Comparison of ENCODE assay signal across 36 cellular contexts in the genomic region with DNA sequence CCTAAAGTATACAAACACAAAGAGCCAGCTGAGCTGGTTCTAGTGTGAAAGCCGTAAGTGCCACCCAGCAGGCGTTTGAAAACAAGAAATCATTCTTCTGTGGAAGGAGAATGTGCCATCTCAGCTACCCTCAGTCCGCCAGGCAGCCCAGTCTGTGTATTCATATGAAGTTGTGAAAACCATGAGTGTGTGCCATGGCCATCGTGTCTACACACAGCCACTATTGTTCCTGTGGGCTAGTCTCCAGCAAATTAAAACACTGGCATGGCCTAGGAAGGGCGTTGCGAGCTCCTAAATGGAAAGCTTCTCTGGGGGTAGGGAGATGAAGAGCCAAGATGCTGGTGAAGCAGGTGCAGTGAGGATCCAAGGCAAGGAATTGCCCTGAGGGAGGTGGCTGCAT. TPM values are rescaled to one million over a fixed set of nuclear protein-coding genes. Genes with fewer than 3 reads are reported as not detected.
DNase-seq lines count a peak whose midpoint lies in the region; ATAC-seq, FAIRE-seq and TF ChIP-seq lines count a peak whose summit lies in the region.
"Had no signal": no experiment of that assay in that cellular context is flagged by ENCODE, and none has a peak within 500 bp of the region (broad histone marks: within the 10 kb centered on the region; RNA-seq: fewer than 3 reads in every experiment).

No MANE protein-coding gene starts in this region.

- 0 out of 2 replicates have a peak, but pooled peaks have one; percentile 21 for TF ChIP-seq POLR2A in GM12878 (IDR thresholded peaks at IDR 0.05; ENCODE audit: low read depth, low read length)

- CTCF ChIA-PET in GM12878 (lab: Yijun Ruan, JAX): interaction anchor here (0.7 to 1.8 kb wide), 3 partner anchors 9 to 60 kb away, joined by 3 to 7 read pairs (median 6); no protein-coding TSS in a partner anchor

- H3K79me2 ChIP-seq in GM12878 (ENCODE audit: control insufficient read depth, insufficient read depth, low read length): no peaks in the 10 kb centered on the region

- H2AFZ ChIP-seq in GM12878 (ENCODE audit: control insufficient read depth, low read depth, low read length): no peak overlapping the region
- H2AFZ ChIP-seq: PC-9 had no signal

- H3K4me1 ChIP-seq in GM12878 (ENCODE audit: control insufficient read depth, insufficient read depth, low read length) (no peaks in the 10 kb centered on the region), mucosa of descending colon (ENCODE audit: low read depth) (peaks cover 13% of the 10 kb centered on the region)
- H3K4me1 ChIP-seq: colonic mucosa had no signal

- in situ Hi-C loops in GM12878 (cut with MboI): no loop called here

- no peak for TF ChIP-seq CTCF in GM12878 (IDR thresholded peaks at IDR 0.05 in 2 of 3, conservative IDR thresholded peaks at IDR 0.05 in 1 of 3; ENCODE audit: control insufficient read depth in 2 of 3, extremely low read depth in 1 of 3, insufficient read depth in 1 of 3, low read depth in 3 of 3, low read length in 3 of 3)
- no peak for TF ChIP-seq CTCF in mucosa of descending colon (IDR thresholded peaks at IDR 0.05)

- intact Hi-C loops in GM12878 (cut with micrococcal nuclease; ENCODE audit: unreplicated experiment): no loop called here
- intact Hi-C loops in sciatic nerve (cut with DNase I): no loop called here
- intact Hi-C loops in mucosa of descending colon (cut with DNase I, micrococcal nuclease): no loop called here

- no peak overlapping the region for H3K27ac ChIP-seq in GM12878 (ENCODE audit: control insufficient read depth, insufficient read depth)
- H3K27ac ChIP-seq: colonic mucosa, left lung, ovary, PC-9, VCaP had no signal

- no peak for FAIRE-seq in GM12878 (lab: Jason Lieb, UNC)
- FAIRE-seq: A204.1, bronchial epithelial cell had no signal

- peak; percentile 90 for DNase-seq in Ammon's horn (ENCODE audit: low spot score)
- DNase-seq in GM12878 (ENCODE audit: low read depth, low spot score): no peak
- DNase-seq in inferior parietal cortex (ENCODE audit: extremely low spot score): peak; percentile 78
- peak; percentile 60 for DNase-seq in sciatic nerve (ENCODE audit: low spot score)
- DNase-seq in NCI-H2227 treated with DMSO at 0.1 percent for 48 hours (lab: John Stamatoyannopoulos, UW): no peak
- no peak for DNase-seq in activated CD4-positive, alpha-beta T cell treated with anti-CD3 and anti-CD28 coated beads for 1 hour
- DNase-seq in mucosa of descending colon: no peak
- DNase-seq: activated CD4-positive, alpha-beta T cell treated with anti-CD3 and anti-CD28 coated beads for 48 hours; activated CD8-positive, alpha-beta memory T cell treated with anti-CD3 and anti-CD28 coated beads for 24 hours; activated gamma-delta T cell treated with Interleukin-2 at 50 U/mL for 16 hours; activated T-cell treated with anti-CD3 and anti-CD28 coated beads, Interleukin-2, amount 50 U/mL, for 1 hour; adrenal gland; CD8-positive, alpha-beta T cell; colonic mucosa; H9; left lung; naive thymus-derived CD4-positive, alpha-beta T cell; NCI-H1105 treated with DMSO at 0.1 percent for 48 hours; NCI-H2029; NCI-H526; NK-92 treated with Interleukin-12 subunit alpha and Interleukin-12 subunit beta, amount 100 ng/mL, for 24 hours; ovary; PC-9; T-helper 9 cell had no signal

- RAD21 ChIA-PET in GM12878 (lab: Charles Lee; ENCODE audit: unreplicated experiment): no interaction called here

- 86% methylated on average over 6 of the region's 6 CpGs for WGBS in GM12878 (ENCODE audit: insufficient coverage, insufficient replicate concordance, low lambda C conversion rate, missing lambda C conversion rate)

- H3K4me3 ChIP-seq in GM12878 (no peak overlapping the region), mucosa of descending colon (no peak overlapping the region)
- H3K4me3 ChIP-seq: adrenal gland, colonic mucosa, left lung, ovary, PC-9, right atrium auricular region had no signal

- no TSS peak for BruUV-seq in GM12878 (replicated peaks; lab: Mats Ljungman, UMichigan)

- H3K9me3 ChIP-seq in GM12878 (replicated peaks; ENCODE audit: control insufficient read depth, insufficient read depth, low read length): no peaks in the 10 kb centered on the region
- H3K9me3 ChIP-seq in mucosa of descending colon: no peaks in the 10 kb centered on the region
- H3K9me3 ChIP-seq: adrenal gland, colonic mucosa, left lung, ovary, right atrium auricular region had no signal

- H3K27me3 ChIP-seq in GM12878 (replicated peaks in 1 of 2; ENCODE audit: control insufficient read depth in 2 of 2, insufficient read depth in 2 of 2, low read length in 1 of 2): no peaks in the 10 kb centered on the region
- H3K27me3 ChIP-seq: adrenal gland, colonic mucosa, left lung, ovary, right atrium auricular region had no signal

- H4K20me1 ChIP-seq in GM12878 (ENCODE audit: control insufficient read depth, insufficient read depth): no peaks in the 10 kb centered on the region

- H3K36me3 ChIP-seq in GM12878 (ENCODE audit: control insufficient read depth in 2 of 2, insufficient read depth in 2 of 2, low read length in 1 of 2) (peaks cover 6 to 7% of the 10 kb centered on the region in 2 experiments), mucosa of descending colon (ENCODE audit: low read depth) (no peaks in the 10 kb centered on the region)
- H3K36me3 ChIP-seq: colonic mucosa, ovary had no signal

- no peak for TF ChIP-seq EP300 in GM12878 (IDR thresholded peaks at IDR 0.05; ENCODE audit: borderline replicate concordance in 1 of 2, control insufficient read depth in 1 of 2, low read depth in 2 of 2, low read length in 2 of 2)

- POLR2A ChIA-PET in GM12878 (lab: Charles Lee): interaction anchor here (0.5 kb wide), 1 partner anchor 1084 kb away, joined by 7 read pairs; no protein-coding TSS in a partner anchor

- no peak overlapping the region for H3K9ac ChIP-seq in GM12878 (ENCODE audit: control insufficient read depth, insufficient read depth, low read length)

- no peak for ATAC-seq in GM12878
- peak; percentile 68 for ATAC-seq in sciatic nerve
- ATAC-seq in mucosa of descending colon: no peak
- no peak for ATAC-seq in GM18861 (IDR thresholded peaks at IDR 0.05; ENCODE audit: unreplicated experiment)
- ATAC-seq: CD8-positive, alpha-beta T cell; left lung; naive thymus-derived CD4-positive, alpha-beta T cell had no signal

- TF ChIP-seq RAD21 in GM12878 (IDR thresholded peaks at IDR 0.05; ENCODE audit: insufficient read depth, low read depth, low read length): no peak

- H3K4me2 ChIP-seq in GM12878 (ENCODE audit: control insufficient read depth, insufficient read depth): no peak overlapping the region
- H3K4me2 ChIP-seq: PC-9 had no signal

- SMC1A ChIA-PET in GM12878 (lab: Charles Lee; ENCODE audit: uncharacterized antibody, unreplicated experiment): interaction anchor here (1.1 to 1.2 kb wide), 2 partner anchors 47 to 59 kb away, joined by 3 read pairs; no protein-coding TSS in a partner anchor

TF ChIP-seq in GM12878, 131 proteins besides CTCF, POLR2A, EP300 and RAD21:
- TF ChIP-seq MTA2 (IDR thresholded peaks at IDR 0.05; ENCODE audit: low read depth): no peak
- no peak for TF ChIP-seq PAX5 (IDR thresholded peaks at IDR 0.05; ENCODE audit: borderline replicate concordance, low read depth, low read length)
- no peak for TF ChIP-seq EZH2 (IDR thresholded peaks at IDR 0.05; ENCODE audit: borderline replicate concordance, control insufficient read depth, low read depth, low read length)
- TF ChIP-seq PML (IDR thresholded peaks at IDR 0.05; ENCODE audit: low read length): no peak
- TF ChIP-seq NBN (IDR thresholded peaks at IDR 0.05): no peak
- TF ChIP-seq FOS (IDR thresholded peaks at IDR 0.05; ENCODE audit: borderline replicate concordance, extremely low read depth, insufficient read length): no peak
- TF ChIP-seq NFIC (IDR thresholded peaks at IDR 0.05; ENCODE audit: low read depth, low read length): no peak
- no peak for TF ChIP-seq ZZZ3 (IDR thresholded peaks at IDR 0.05; ENCODE audit: control insufficient read depth, insufficient read length, low read depth)
- TF ChIP-seq GATAD2B (conservative IDR thresholded peaks at IDR 0.05; ENCODE audit: low read depth): no peak
- TF ChIP-seq ZNF622 (IDR thresholded peaks at IDR 0.05): no peak

RNA-seq across cellular contexts. Expression of gene HORMAD2, which starts 51.5 kb away (rescaled TPM):
- not detected in 2 replicates for total RNA-seq in GM12878 (2013; cell fraction: nucleolus; rRNA removed)
- total RNA-seq in GM12878 (2014; rRNA removed) (not detected in 2 replicates), GM12878 (2014; rRNA removed; fragmentation: Illumina TruSeq; extraction: Trizol) (not detected in 2 replicates), GM12878 (2021) (not detected in 2 replicates), sciatic nerve (not detected), mucosa of descending colon (not detected)
- polyA plus RNA-seq in GM12878 (2011; ENCODE audit: low read depth): not detected
- polyA plus RNA-seq in GM12878 (2011; rRNA removed) (0.07 and 0.33 TPM in 2 replicates), GM12878 (2014; fragmentation: Illumina TruSeq; extraction: Trizol) (not detected in 2 replicates), GM12878 (2014; fragmentation: Nextera tagmentation; extraction: Ambion mirVana) (under 1 TPM in 1 of 2 experiments, not detected in 1; 0.13 TPM), GM12878 (2014; rRNA removed) (not detected in 2 replicates), GM12878 (2016; fragmentation: Nextera tagmentation; extraction: Ambion mirVana) (not detected)
- polyA plus RNA-seq in GM12878 (2011; cell fraction: cytosol; rRNA removed): not detected in 2 replicates
- 0.07 TPM in 1 of 2 replicates, not detected in the other for polyA plus RNA-seq in GM12878 (2011; cell fraction: nucleus; rRNA removed)
- polyA plus RNA-seq in GM12878 (2012): not detected in 2 replicates
- 0.10 and 0.37 TPM in 2 replicates for polyA minus RNA-seq in GM12878 (2011; rRNA and poly(A)+ RNA removed)
- not detected in 2 replicates for polyA minus RNA-seq in GM12878 (2011; cell fraction: cytosol; rRNA and poly(A)+ RNA removed)
- not detected in 2 replicates for polyA minus RNA-seq in GM12878 (2011; cell fraction: nucleus; rRNA and poly(A)+ RNA removed)
- total RNA-seq: adrenal gland; bronchial epithelial cell; CD8-positive, alpha-beta T cell; colonic mucosa; fibroblast of villous mesenchyme; G401; H9; mesenteric fat pad; ovary; PC-9; right atrium auricular region; Right ventricle myocardium inferior; subcutaneous adipose tissue had no signal
- polyA plus RNA-seq: adrenal gland; esophagus; IgD-negative memory B cell; naive thymus-derived CD4-positive, alpha-beta T cell; ovary had no signal

Comparison
In these comparisons a context has a peak if more than half of its experiments do, and no peak if none do; other contexts are left out.
1. DNase-seq: peak in Ammon's horn (single experiment), inferior parietal cortex (single experiment) and sciatic nerve (single experiment); none in GM12878 (single experiment), NCI-H2227 treated with DMSO at 0.1 percent for 48 hours (single experiment), activated CD4-positive, alpha-beta T cell treated with anti-CD3 and anti-CD28 coated beads for 1 hour (single experiment) and mucosa of descending colon (0 of 3).